22 cellular contexts compared by ENCODE assay signal in the genomic region with DNA sequence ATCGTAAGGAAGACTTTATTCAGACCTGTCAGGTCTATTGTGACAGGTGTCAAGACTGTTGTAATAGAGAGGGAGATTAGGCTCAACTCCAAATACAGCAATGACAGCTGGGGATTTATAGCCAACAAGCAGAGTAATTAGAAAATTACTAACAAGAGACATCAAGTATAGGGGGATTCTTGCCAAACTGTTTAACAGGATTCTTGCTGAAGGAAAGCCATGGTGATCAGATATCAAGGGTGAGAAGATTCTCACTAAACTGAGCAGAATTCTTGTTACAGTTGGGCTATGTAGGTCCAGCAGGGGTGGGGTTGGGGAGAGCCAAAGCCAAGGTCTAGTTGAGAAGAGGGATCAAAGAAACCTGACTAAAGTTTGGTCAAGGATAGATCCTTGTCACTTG.
DNase-seq lines count a peak whose midpoint lies in the region; ATAC-seq and TF ChIP-seq lines count a peak whose summit lies in the region.
"Had no signal": no experiment of that assay in that cellular context is flagged by ENCODE, and none has a peak within 500 bp of the region (broad histone marks: within the 10 kb centered on the region; RNA-seq: fewer than 3 reads in every experiment).

No MANE protein-coding gene starts in this region.

- H2BK120ac ChIP-seq in trophoblast cell (ENCODE audit: insufficient read depth, low read length, poor library complexity) = no peak overlapping the region

- POLR2A ChIA-PET in WTC11 (lab: Charles Lee) = no interaction called here

- H3K14ac ChIP-seq in trophoblast cell (ENCODE audit: low read length) = no peak overlapping the region

- H3K27me3 Mint-ChIP-seq in WTC11 (ENCODE audit: low read depth) = peaks cover 29% of the 10 kb centered on the region
- H3K27me3 Mint-ChIP-seq: activated CD4-positive, alpha-beta T cell treated with anti-CD3 and anti-CD28 coated beads, Interleukin-2, amount 10 ng/mL, durations not matched to agents 7 days and 5 days; IgD-negative memory B cell had no signal

- H2AK5ac ChIP-seq in trophoblast cell (ENCODE audit: low read length) = no peak overlapping the region

- H3K23ac ChIP-seq in trophoblast cell (ENCODE audit: low read length) = no peak overlapping the region

- H3K4me2 ChIP-seq in trophoblast cell (ENCODE audit: low read length) = peak overlapping the region; percentile 14

- no peaks in the 10 kb centered on the region for H3K36me3 ChIP-seq in trophoblast cell (ENCODE audit: control insufficient read depth in 1 of 2, insufficient read depth in 2 of 2, low read length in 2 of 2)
- H3K36me3 ChIP-seq: esophagus muscularis mucosa, ovary, right atrium auricular region, WERI-Rb-1 had no signal

- no peaks in the 10 kb centered on the region for H3K79me2 ChIP-seq in trophoblast cell (ENCODE audit: control insufficient read depth, insufficient read depth, low read length, poor library complexity)

- H3K27ac ChIP-seq in trophoblast cell (ENCODE audit: low read depth, low read length) = no peak overlapping the region
- H3K27ac ChIP-seq: esophagus muscularis mucosa, ovary, right atrium auricular region, WERI-Rb-1 had no signal

- H3K9me3 ChIP-seq in trophoblast cell (ENCODE audit: insufficient read depth, low read depth, low read length) = peaks cover 5% of the 10 kb centered on the region
- H3K9me3 ChIP-seq: ovary had no signal

- H3K9ac ChIP-seq in trophoblast cell (ENCODE audit: low read length) = no peak overlapping the region

- no peak overlapping the region for H4K91ac ChIP-seq in trophoblast cell (ENCODE audit: low read depth, low read length)

- H4K12ac ChIP-seq in trophoblast cell (ENCODE audit: low read depth, low read length) = no peak overlapping the region

- no peak overlapping the region for H3K27ac Mint-ChIP-seq in WTC11
- H3K27ac Mint-ChIP-seq: activated CD4-positive, alpha-beta T cell treated with anti-CD3 and anti-CD28 coated beads, Interleukin-2, amount 10 ng/mL, durations not matched to agents 7 days and 5 days; H9; IgD-negative memory B cell; nephron; stimulated activated effector memory CD8-positive, alpha-beta T cell treated with anti-CD3 and anti-CD28 coated beads, Interleukin-12 subunit alpha, Interleukin-12 subunit beta, amount 100 ng/mL, for 72 hours had no signal

- H2AFZ ChIP-seq in trophoblast cell (ENCODE audit: insufficient read depth, low read length, poor library complexity) = no peak overlapping the region

- no peaks in the 10 kb centered on the region for H3K27me3 ChIP-seq in trophoblast cell (ENCODE audit: insufficient read depth, low read length)
- H3K27me3 ChIP-seq: esophagus muscularis mucosa, ovary, right atrium auricular region had no signal

- H3K4ac ChIP-seq in trophoblast cell (ENCODE audit: low read depth, low read length) = no peak overlapping the region

- ATAC-seq in WTC11 (peak; percentile 64), HG02870 (IDR thresholded peaks at IDR 0.05; ENCODE audit: unreplicated experiment) (no peak), GM21528 (IDR thresholded peaks at IDR 0.05; ENCODE audit: low FRiP score, unreplicated experiment) (no peak)
- ATAC-seq: SK-N-SH treated with all-trans-retinoic acid at 6 μM for 48 hours; stimulated activated effector memory CD8-positive, alpha-beta T cell treated with anti-CD3 and anti-CD28 coated beads, Interleukin-12 subunit alpha, Interleukin-12 subunit beta, amount 100 ng/mL, for 72 hours had no signal

- H2BK12ac ChIP-seq in trophoblast cell (ENCODE audit: low read length) = no peak overlapping the region

- no CpG with 5 or more reads among the region's 1 CpG for WGBS in trophoblast cell (ENCODE audit: extremely low coverage, insufficient coverage, insufficient read length)

- CTCF ChIA-PET in WTC11 (lab: Charles Lee) = no interaction called here

- no peak for TF ChIP-seq CTCF in WTC11 (IDR thresholded peaks at IDR 0.05)

- H4K8ac ChIP-seq in trophoblast cell (ENCODE audit: low read depth, low read length) = no peak overlapping the region

- H3K4me3 ChIP-seq in trophoblast cell (ENCODE audit: low read depth, low read length) = no peak overlapping the region
- H3K4me3 ChIP-seq: esophagus muscularis mucosa, ovary, right atrium auricular region had no signal

- peaks cover 35% of the 10 kb centered on the region for H3K9me3 Mint-ChIP-seq in WTC11

- no peaks in the 10 kb centered on the region for H3K4me1 ChIP-seq in trophoblast cell (ENCODE audit: control insufficient read depth in 1 of 2, insufficient read depth in 2 of 2, low read length in 2 of 2)
- H3K4me1 ChIP-seq: esophagus muscularis mucosa, right atrium auricular region had no signal

- DNase-seq in NCI-H2081 (lab: John Stamatoyannopoulos, UW) (peak; percentile 10 to 50), NCI-H2081 treated with DMSO at 0.1 percent for 48 hours (lab: John Stamatoyannopoulos, UW) (no peak), NCI-H345 treated with DMSO at 0.1 percent for 48 hours (lab: John Stamatoyannopoulos, UW; ENCODE audit: unreplicated experiment) (peak; percentile 12), WTC11 (ENCODE audit: low spot score) (no peak), trophoblast cell (no peak), amygdala (lab: John Stamatoyannopoulos, UW) (no peak)
- DNase-seq: activated CD4-positive, alpha-beta T cell treated with anti-CD3 and anti-CD28 coated beads, Interleukin-2, amount 10 ng/mL, durations not matched to agents 7 days and 5 days; activated naive CD4-positive, alpha-beta T cell treated with anti-CD3 and anti-CD28 coated beads, Interleukin-2, amount 50 U/mL, for 16 hours; foreskin melanocyte; islet precursor cell; NCI-H1694; ovary had no signal

- H3K79me1 ChIP-seq in trophoblast cell (ENCODE audit: low read length) = no peaks in the 10 kb centered on the region

- H2BK5ac ChIP-seq in trophoblast cell (ENCODE audit: low read depth, low read length, poor library complexity) = no peak overlapping the region

- no peak overlapping the region for H3K18ac ChIP-seq in trophoblast cell (ENCODE audit: low read length)

- H3K4me1 Mint-ChIP-seq in WTC11 = peaks cover 27% of the 10 kb centered on the region
- H3K4me1 Mint-ChIP-seq: activated CD4-positive, alpha-beta T cell treated with anti-CD3 and anti-CD28 coated beads, Interleukin-2, amount 10 ng/mL, durations not matched to agents 7 days and 5 days; IgD-negative memory B cell; nephron; stimulated activated effector memory CD8-positive, alpha-beta T cell treated with anti-CD3 and anti-CD28 coated beads, Interleukin-12 subunit alpha, Interleukin-12 subunit beta, amount 100 ng/mL, for 72 hours had no signal

- H3K36me3 Mint-ChIP-seq in WTC11 = peaks cover 26% of the 10 kb centered on the region
- H3K36me3 Mint-ChIP-seq: IgD-negative memory B cell; stimulated activated effector memory CD8-positive, alpha-beta T cell treated with anti-CD3 and anti-CD28 coated beads, Interleukin-12 subunit alpha, Interleukin-12 subunit beta, amount 100 ng/mL, for 72 hours had no signal

- 0 out of 2 replicates have a peak overlapping the region, but pooled peaks have one; percentile 2 for H3K4me3 Mint-ChIP-seq in WTC11
- H3K4me3 Mint-ChIP-seq: activated CD4-positive, alpha-beta T cell treated with anti-CD3 and anti-CD28 coated beads, Interleukin-2, amount 10 ng/mL, durations not matched to agents 7 days and 5 days; H9; IgD-negative memory B cell; nephron; stimulated activated effector memory CD8-positive, alpha-beta T cell treated with anti-CD3 and anti-CD28 coated beads, Interleukin-12 subunit alpha, Interleukin-12 subunit beta, amount 100 ng/mL, for 72 hours had no signal

TF ChIP-seq in WTC11, 78 proteins besides CTCF, POLR2A, EP300 and RAD21 (continues in another document):
- TF ChIP-seq ATF1 (CRISPR knock-in tag; IDR thresholded peaks at IDR 0.05) (no peak), SMAD4 (CRISPR knock-in tag; IDR thresholded peaks at IDR 0.05) (no peak), MYBL2 (CRISPR knock-in tag; IDR thresholded peaks at IDR 0.05) (no peak)
- TF ChIP-seq, protein P1, sequence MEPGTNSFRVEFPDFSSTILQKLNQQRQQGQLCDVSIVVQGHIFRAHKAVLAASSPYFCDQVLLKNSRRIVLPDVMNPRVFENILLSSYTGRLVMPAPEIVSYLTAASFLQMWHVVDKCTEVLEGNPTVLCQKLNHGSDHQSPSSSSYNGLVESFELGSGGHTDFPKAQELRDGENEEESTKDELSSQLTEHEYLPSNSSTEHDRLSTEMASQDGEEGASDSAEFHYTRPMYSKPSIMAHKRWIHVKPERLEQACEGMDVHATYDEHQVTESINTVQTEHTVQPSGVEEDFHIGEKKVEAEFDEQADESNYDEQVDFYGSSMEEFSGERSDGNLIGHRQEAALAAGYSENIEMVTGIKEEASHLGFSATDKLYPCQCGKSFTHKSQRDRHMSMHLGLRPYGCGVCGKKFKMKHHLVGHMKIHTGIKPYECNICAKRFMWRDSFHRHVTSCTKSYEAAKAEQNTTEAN (CRISPR knock-in tag; IDR thresholded peaks at IDR 0.05) = no peak
- TF ChIP-seq, protein P2, sequence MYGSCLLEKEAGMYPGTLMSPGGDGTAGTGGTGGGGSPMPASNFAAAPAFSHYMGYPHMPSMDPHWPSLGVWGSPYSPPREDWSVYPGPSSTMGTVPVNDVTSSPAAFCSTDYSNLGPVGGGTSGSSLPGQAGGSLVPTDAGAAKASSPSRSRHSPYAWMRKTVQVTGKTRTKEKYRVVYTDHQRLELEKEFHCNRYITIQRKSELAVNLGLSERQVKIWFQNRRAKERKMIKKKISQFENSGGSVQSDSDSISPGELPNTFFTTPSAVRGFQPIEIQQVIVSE (CRISPR knock-in tag; IDR thresholded peaks at IDR 0.05; ENCODE audit: borderline replicate concordance) = no peak
- TF ChIP-seq, protein P3, sequence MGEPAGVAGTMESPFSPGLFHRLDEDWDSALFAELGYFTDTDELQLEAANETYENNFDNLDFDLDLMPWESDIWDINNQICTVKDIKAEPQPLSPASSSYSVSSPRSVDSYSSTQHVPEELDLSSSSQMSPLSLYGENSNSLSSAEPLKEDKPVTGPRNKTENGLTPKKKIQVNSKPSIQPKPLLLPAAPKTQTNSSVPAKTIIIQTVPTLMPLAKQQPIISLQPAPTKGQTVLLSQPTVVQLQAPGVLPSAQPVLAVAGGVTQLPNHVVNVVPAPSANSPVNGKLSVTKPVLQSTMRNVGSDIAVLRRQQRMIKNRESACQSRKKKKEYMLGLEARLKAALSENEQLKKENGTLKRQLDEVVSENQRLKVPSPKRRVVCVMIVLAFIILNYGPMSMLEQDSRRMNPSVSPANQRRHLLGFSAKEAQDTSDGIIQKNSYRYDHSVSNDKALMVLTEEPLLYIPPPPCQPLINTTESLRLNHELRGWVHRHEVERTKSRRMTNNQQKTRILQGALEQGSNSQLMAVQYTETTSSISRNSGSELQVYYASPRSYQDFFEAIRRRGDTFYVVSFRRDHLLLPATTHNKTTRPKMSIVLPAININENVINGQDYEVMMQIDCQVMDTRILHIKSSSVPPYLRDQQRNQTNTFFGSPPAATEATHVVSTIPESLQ (CRISPR knock-in tag; IDR thresholded peaks at IDR 0.05) = no peak

Comparison
In these comparisons a context has a peak if more than half of its experiments do, and no peak if none do; other contexts are left out.
1. DNase-seq: peak in NCI-H2081 (2 of 2) and NCI-H345 treated with DMSO at 0.1 percent for 48 hours (single experiment); none in NCI-H2081 treated with DMSO at 0.1 percent for 48 hours (single experiment), WTC11 (single experiment), trophoblast cell (0 of 2) and amygdala (0 of 56).